In the genomic region with DNA sequence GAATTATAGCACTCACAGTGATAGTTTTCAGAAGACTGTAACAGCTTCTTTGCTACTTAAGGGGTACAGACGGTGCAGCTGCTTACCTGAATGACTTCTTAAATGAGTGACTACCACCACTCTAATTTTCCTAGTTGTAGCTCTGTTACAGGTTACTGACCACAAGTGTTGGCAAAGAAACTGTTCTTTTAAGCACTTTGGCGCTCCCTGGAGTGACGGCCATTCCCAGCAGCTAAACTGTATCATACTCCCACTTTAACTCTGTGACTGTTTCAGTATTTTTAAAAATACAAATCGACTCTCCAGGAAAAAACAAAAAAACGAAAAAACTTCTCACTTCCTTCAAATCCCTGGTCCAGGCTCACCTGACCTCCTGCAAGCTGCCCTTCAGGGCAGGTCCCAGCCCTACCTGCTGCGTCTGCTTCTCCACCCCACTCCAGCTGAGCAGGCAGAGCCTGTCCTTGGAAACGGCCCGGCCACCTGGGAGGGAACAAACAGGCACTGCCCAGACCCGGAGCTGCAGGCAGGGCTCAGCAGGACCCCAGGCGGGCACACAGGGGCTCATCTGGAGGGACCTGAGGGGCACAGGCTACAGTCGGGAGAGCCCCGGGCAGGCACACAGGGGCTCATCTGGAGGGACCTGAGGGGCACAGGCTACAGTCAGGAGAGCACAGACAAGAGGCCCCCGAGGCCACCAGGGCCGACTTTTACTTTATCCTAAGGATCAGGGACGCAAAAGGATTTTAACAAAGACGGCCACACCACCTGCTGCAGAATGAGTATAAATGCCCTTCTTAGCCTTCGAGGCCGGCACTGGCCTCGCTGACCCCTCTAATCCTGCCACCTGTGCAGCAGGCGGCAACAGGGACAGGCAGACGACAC, we compare ENCODE assay signal across 17 cellular contexts. TPM values are rescaled to one million over a fixed set of nuclear protein-coding genes. Genes with fewer than 3 reads are reported as not detected.
DNase-seq lines count a peak whose midpoint lies in the region; ATAC-seq and TF ChIP-seq lines count a peak whose summit lies in the region.
"Had no signal": no experiment of that assay in that cellular context is flagged by ENCODE, and none has a peak within 500 bp of the region (broad histone marks: within the 10 kb centered on the region; RNA-seq: fewer than 3 reads in every experiment).

No MANE protein-coding gene starts in this region.

- no peaks in the 10 kb centered on the region for H3K4me1 Mint-ChIP-seq in osteocyte (ENCODE audit: unreplicated experiment)
- H3K4me1 Mint-ChIP-seq: activated naive CD8-positive, alpha-beta T cell treated with anti-CD3 and anti-CD28 coated beads, Interleukin-2, amount 50 U/mL, for 24 hours had no signal

- no peak overlapping the region for H3K4me3 ChIP-seq in left ventricle myocardium inferior
- H3K4me3 ChIP-seq in uterus = no peak overlapping the region
- H3K4me3 ChIP-seq: colonic mucosa, esophagus muscularis mucosa, PC-9, vagina had no signal

- no peak overlapping the region for H3K27ac ChIP-seq in left ventricle myocardium inferior (replicated peaks)
- H3K27ac ChIP-seq in uterus = no peak overlapping the region
- H3K27ac ChIP-seq in foreskin keratinocyte = no peak overlapping the region
- H3K27ac ChIP-seq: colonic mucosa, PC-9, vagina had no signal

- H3K27me3 Mint-ChIP-seq in osteocyte (ENCODE audit: unreplicated experiment) = no peaks in the 10 kb centered on the region
- H3K27me3 Mint-ChIP-seq: activated naive CD8-positive, alpha-beta T cell treated with anti-CD3 and anti-CD28 coated beads, Interleukin-2, amount 50 U/mL, for 24 hours had no signal

- ATAC-seq in left ventricle myocardium superior (no peak), foreskin keratinocyte (no peak)
- ATAC-seq: activated naive CD8-positive, alpha-beta T cell treated with anti-CD3 and anti-CD28 coated beads, Interleukin-2, amount 50 U/mL, for 24 hours; right cardiac atrium had no signal

- DNase-seq in left ventricle myocardium superior (peak; percentile 27), left ventricle myocardium inferior (no peak), ecto neural progenitor cell (ENCODE audit: low spot score) (peak; percentile 55), osteocyte (ENCODE audit: extremely low spot score, unreplicated experiment) (peak; percentile 78), uterus (peak; percentile 11), foreskin keratinocyte (no peak), NCI-H446 treated with DMSO at 0.1 percent for 48 hours (lab: John Stamatoyannopoulos, UW) (no peak), GF-D8 (lab: John Stamatoyannopoulos, UW) (no peak)
- DNase-seq: activated naive CD8-positive, alpha-beta T cell treated with anti-CD3 and anti-CD28 coated beads, Interleukin-2, amount 50 U/mL, for 24 hours; Caco-2; PC-9; stimulated activated CD4-positive, alpha-beta T cell treated with anti-CD3 and anti-CD28 coated beads, Interleukin-2, amount 100 ng/mL, for 48 hours had no signal

- H3K27ac Mint-ChIP-seq in osteocyte (ENCODE audit: unreplicated experiment) = no peak overlapping the region
- H3K27ac Mint-ChIP-seq: activated naive CD8-positive, alpha-beta T cell treated with anti-CD3 and anti-CD28 coated beads, Interleukin-2, amount 50 U/mL, for 24 hours had no signal

- TF ChIP-seq CTCF in left ventricle myocardium inferior (IDR thresholded peaks at IDR 0.05; ENCODE audit: borderline replicate concordance) (no peak), osteocyte (IDR thresholded peaks at IDR 0.05) (no peak), uterus (IDR thresholded peaks at IDR 0.05) (no peak), foreskin keratinocyte (conservative IDR thresholded peaks at IDR 0.05) (no peak)

- TF ChIP-seq POLR2A in uterus (IDR thresholded peaks at IDR 0.05) = no peak

- H3K4me3 Mint-ChIP-seq in osteocyte (ENCODE audit: unreplicated experiment) = no peak overlapping the region
- H3K4me3 Mint-ChIP-seq: activated naive CD8-positive, alpha-beta T cell treated with anti-CD3 and anti-CD28 coated beads, Interleukin-2, amount 50 U/mL, for 24 hours had no signal

- peaks cover 22% of the 10 kb centered on the region for H3K9me3 Mint-ChIP-seq in osteocyte (ENCODE audit: unreplicated experiment)

- H3K36me3 ChIP-seq in left ventricle myocardium inferior (peaks cover 41% of the 10 kb centered on the region), uterus (no peaks in the 10 kb centered on the region)
- H3K36me3 ChIP-seq: colonic mucosa had no signal

- H3K27me3 ChIP-seq in left ventricle myocardium inferior (ENCODE audit: low read depth) (no peaks in the 10 kb centered on the region), uterus (no peaks in the 10 kb centered on the region), foreskin keratinocyte (no peaks in the 10 kb centered on the region)
- H3K27me3 ChIP-seq: colonic mucosa, esophagus muscularis mucosa, vagina had no signal

- H3K36me3 Mint-ChIP-seq in osteocyte (ENCODE audit: unreplicated experiment) = peaks cover 58% of the 10 kb centered on the region

- H3K9me3 ChIP-seq in left ventricle myocardium inferior (replicated peaks) (peaks cover 35% of the 10 kb centered on the region), uterus (peaks cover 0 to 25% of the 10 kb centered on the region in 2 donors)
- H3K9me3 ChIP-seq: Caco-2, colonic mucosa had no signal

- H3K4me1 ChIP-seq in left ventricle myocardium inferior (peaks cover 19% of the 10 kb centered on the region), uterus (peaks cover 0 to 8% of the 10 kb centered on the region in 2 donors), foreskin keratinocyte (no peaks in the 10 kb centered on the region)
- H3K4me1 ChIP-seq: Caco-2, colonic mucosa, vagina had no signal

- intact Hi-C loops in left ventricle myocardium superior (cut with micrococcal nuclease) (no loop called here), left ventricle myocardium inferior (cut with micrococcal nuclease) (no loop called here), uterus (cut with DNase I; ENCODE audit: low total_unique reads) (no loop called here)

RNA-seq across cellular contexts. Expression of a gene that starts 24.5 kb away (rescaled TPM):
- total RNA-seq in left ventricle myocardium superior (28.9 TPM), left ventricle myocardium inferior (27.4 TPM), osteocyte (35.1 and 38.6 TPM in 2 replicates), uterus (10 to 100 TPM; 20.3 to 42.5 (median 32.5) TPM), foreskin keratinocyte (32.7 and 33.7 TPM in 2 replicates)
- polyA plus RNA-seq in foreskin keratinocyte = 35.1 and 36.7 TPM in 2 replicates

RNA-seq across cellular contexts. Expression of a gene that starts 37.5 kb away (rescaled TPM):
- total RNA-seq in left ventricle myocardium superior (14.5 TPM), left ventricle myocardium inferior (12.2 TPM), osteocyte (1.6 and 2.0 TPM in 2 replicates), uterus (10 to 100 TPM in 2 of 4 donors, 1 to 10 TPM in 2; 6.6 to 21.3 (median 15.0) TPM), foreskin keratinocyte (23.9 and 26.1 TPM in 2 replicates)
- 28.2 and 32.0 TPM in 2 replicates for polyA plus RNA-seq in foreskin keratinocyte
- total RNA-seq: myocyte had no signal

Comparison
In these comparisons a context has a peak if more than half of its experiments do, and no peak if none do; other contexts are left out.
1. DNase-seq: peak in left ventricle myocardium superior (single experiment), ecto neural progenitor cell (single experiment), osteocyte (single experiment) and uterus (2 of 2); none in left ventricle myocardium inferior (single experiment), foreskin keratinocyte (0 of 2), NCI-H446 treated with DMSO at 0.1 percent for 48 hours (single experiment) and GF-D8 (single experiment).